15 cellular contexts compared by ENCODE assay signal in genomic region chr19:39831679-39832078, GRCh38. TPM values are rescaled to one million over a fixed set of nuclear protein-coding genes. Genes with fewer than 3 reads are reported as not detected.
DNase-seq lines count a peak whose midpoint lies in the region; ATAC-seq, FAIRE-seq and TF ChIP-seq lines count a peak whose summit lies in the region.
"Had no signal": no experiment of that assay in that cellular context is flagged by ENCODE, and none has a peak within 500 bp of the region (broad histone marks: within the 10 kb centered on the region; RNA-seq: fewer than 3 reads in every experiment).

No MANE protein-coding gene starts in this region.

- TF ChIP-seq CTCF in VCaP (conservative IDR thresholded peaks at IDR 0.05) (no peak), glutamatergic neuron (IDR thresholded peaks at IDR 0.05; ENCODE audit: partially characterized antibody, unreplicated experiment) (no peak), colonic mucosa (IDR thresholded peaks at IDR 0.05) (no peak)

- FAIRE-seq in GM19239 (lab: Jason Lieb, UNC): no peak

- H3K27me3 Mint-ChIP-seq in activated CD4-positive, alpha-beta T cell treated with anti-CD3 and anti-CD28 coated beads, Interleukin-2, amount 10 ng/mL, durations not matched to agents 24 days and 14 days: peaks cover 2% of the 10 kb centered on the region
- H3K27me3 Mint-ChIP-seq in glutamatergic neuron (ENCODE audit: unreplicated experiment): peaks cover 16% of the 10 kb centered on the region

- no peaks in the 10 kb centered on the region for H3K9me3 ChIP-seq in colonic mucosa
- H3K9me3 ChIP-seq: left lung, MG63 had no signal

- peak overlapping the region; percentile 78 for H3K27ac Mint-ChIP-seq in activated CD4-positive, alpha-beta T cell treated with anti-CD3 and anti-CD28 coated beads, Interleukin-2, amount 10 ng/mL, durations not matched to agents 24 days and 14 days
- H3K27ac Mint-ChIP-seq in glutamatergic neuron (ENCODE audit: unreplicated experiment): peak overlapping the region; percentile 96

- ATAC-seq in sciatic nerve: no peak
- ATAC-seq: left lung had no signal

- peaks cover 60% of the 10 kb centered on the region for H3K36me3 Mint-ChIP-seq in activated CD4-positive, alpha-beta T cell treated with anti-CD3 and anti-CD28 coated beads, Interleukin-2, amount 10 ng/mL, durations not matched to agents 24 days and 14 days (ENCODE audit: low read depth)
- H3K36me3 Mint-ChIP-seq in glutamatergic neuron (ENCODE audit: unreplicated experiment): peaks cover 24% of the 10 kb centered on the region

- H3K4me1 ChIP-seq in colonic mucosa: peaks cover 4% of the 10 kb centered on the region

- no peaks in the 10 kb centered on the region for H3K9me3 Mint-ChIP-seq in activated CD4-positive, alpha-beta T cell treated with anti-CD3 and anti-CD28 coated beads, Interleukin-2, amount 10 ng/mL, durations not matched to agents 24 days and 14 days
- peaks cover 14% of the 10 kb centered on the region for H3K9me3 Mint-ChIP-seq in glutamatergic neuron (ENCODE audit: unreplicated experiment)

- no peaks in the 10 kb centered on the region for H3K27me3 ChIP-seq in colonic mucosa
- H3K27me3 ChIP-seq: left lung, MG63 had no signal

- DNase-seq in activated CD4-positive, alpha-beta T cell treated with anti-CD3 and anti-CD28 coated beads, Interleukin-2, amount 10 ng/mL, durations not matched to agents 24 days and 14 days: no peak
- DNase-seq in activated CD4-positive, alpha-beta T cell treated with anti-CD3 and anti-CD28 coated beads for 48 hours: no peak
- DNase-seq in glutamatergic neuron (no peak), sciatic nerve (ENCODE audit: low spot score) (peak; percentile 55), GM19239 (ENCODE audit: insufficient read length, low spot score) (no peak), inferior parietal cortex (ENCODE audit: extremely low spot score) (no peak), colonic mucosa (no peak)
- DNase-seq: activated T-cell treated with anti-CD3 and anti-CD28 coated beads, Interleukin-2, amount 50 U/mL, for 1 hour; left lung; MG63; SHP77 treated with DMSO at 0.1 percent for 48 hours had no signal

- intact Hi-C loops in activated CD4-positive, alpha-beta T cell treated with anti-CD3 and anti-CD28 coated beads, Interleukin-2, amount 10 ng/mL, durations not matched to agents 24 days and 14 days (cut with micrococcal nuclease): loop anchor here (5.0 kb wide), 2 partner anchors 384 to 1184 kb away; partner anchors contain the start of genes ACTN4 and SUPT5H
- intact Hi-C loops in sciatic nerve (cut with DNase I): no loop called here
- intact Hi-C loops in colonic mucosa (cut with DNase I): no loop called here

- H3K4me1 Mint-ChIP-seq in activated CD4-positive, alpha-beta T cell treated with anti-CD3 and anti-CD28 coated beads, Interleukin-2, amount 10 ng/mL, durations not matched to agents 24 days and 14 days: peaks cover 30% of the 10 kb centered on the region
- H3K4me1 Mint-ChIP-seq in glutamatergic neuron (ENCODE audit: low read depth, unreplicated experiment): peaks cover 35% of the 10 kb centered on the region

- peak overlapping the region in 1 of 2 donors; percentile 9 for H3K9ac ChIP-seq in colonic mucosa (ENCODE audit: low read depth in 2 of 2, low read length in 2 of 2)

- H3K27ac ChIP-seq in VCaP (peak overlapping the region; percentile 89; the same call in 1 of the 2 replicates), colonic mucosa (no peak overlapping the region)

- H3K4me3 ChIP-seq in colonic mucosa: no peak overlapping the region
- H3K4me3 ChIP-seq: MG63 had no signal

- H3K4me3 Mint-ChIP-seq in activated CD4-positive, alpha-beta T cell treated with anti-CD3 and anti-CD28 coated beads, Interleukin-2, amount 10 ng/mL, durations not matched to agents 24 days and 14 days: peak overlapping the region; percentile 76
- H3K4me3 Mint-ChIP-seq in glutamatergic neuron (ENCODE audit: unreplicated experiment): peak overlapping the region; percentile 99

- peaks cover 15% of the 10 kb centered on the region for H3K36me3 ChIP-seq in colonic mucosa

RNA-seq across cellular contexts. Expression of gene DYRK1B, which starts 2.3 kb away (rescaled TPM):
- 3.6 and 4.5 TPM in 2 replicates for total RNA-seq in activated CD4-positive, alpha-beta T cell treated with anti-CD3 and anti-CD28 coated beads, Interleukin-2, amount 10 ng/mL, durations not matched to agents 24 days and 14 days
- total RNA-seq in glutamatergic neuron (ENCODE audit: unreplicated experiment) (86.3 TPM), sciatic nerve (18.3 TPM), colonic mucosa (10 to 100 TPM; 11.8 to 12.7 TPM)

RNA-seq across cellular contexts. Expression of gene FBL, which starts 14.5 kb away (rescaled TPM):
- 605 and 614 TPM in 2 replicates for total RNA-seq in activated CD4-positive, alpha-beta T cell treated with anti-CD3 and anti-CD28 coated beads, Interleukin-2, amount 10 ng/mL, durations not matched to agents 24 days and 14 days
- total RNA-seq in glutamatergic neuron (ENCODE audit: unreplicated experiment) (119 TPM), sciatic nerve (132 TPM), colonic mucosa (100 to 1,000 TPM; 155 to 297 TPM)

RNA-seq across cellular contexts. Expression of gene LEUTX, which starts 53.0 kb away (rescaled TPM):
- total RNA-seq in activated CD4-positive, alpha-beta T cell treated with anti-CD3 and anti-CD28 coated beads, Interleukin-2, amount 10 ng/mL, durations not matched to agents 24 days and 14 days: not detected in 2 replicates
- 1.6 TPM for total RNA-seq in glutamatergic neuron (ENCODE audit: unreplicated experiment)
- not detected for total RNA-seq in sciatic nerve
- total RNA-seq in colonic mucosa: not detected
- total RNA-seq: A673, HT-29, left lung, omental fat pad had no signal
